Comparison of ENCODE assay signal across 8 cellular contexts in the genomic region with DNA sequence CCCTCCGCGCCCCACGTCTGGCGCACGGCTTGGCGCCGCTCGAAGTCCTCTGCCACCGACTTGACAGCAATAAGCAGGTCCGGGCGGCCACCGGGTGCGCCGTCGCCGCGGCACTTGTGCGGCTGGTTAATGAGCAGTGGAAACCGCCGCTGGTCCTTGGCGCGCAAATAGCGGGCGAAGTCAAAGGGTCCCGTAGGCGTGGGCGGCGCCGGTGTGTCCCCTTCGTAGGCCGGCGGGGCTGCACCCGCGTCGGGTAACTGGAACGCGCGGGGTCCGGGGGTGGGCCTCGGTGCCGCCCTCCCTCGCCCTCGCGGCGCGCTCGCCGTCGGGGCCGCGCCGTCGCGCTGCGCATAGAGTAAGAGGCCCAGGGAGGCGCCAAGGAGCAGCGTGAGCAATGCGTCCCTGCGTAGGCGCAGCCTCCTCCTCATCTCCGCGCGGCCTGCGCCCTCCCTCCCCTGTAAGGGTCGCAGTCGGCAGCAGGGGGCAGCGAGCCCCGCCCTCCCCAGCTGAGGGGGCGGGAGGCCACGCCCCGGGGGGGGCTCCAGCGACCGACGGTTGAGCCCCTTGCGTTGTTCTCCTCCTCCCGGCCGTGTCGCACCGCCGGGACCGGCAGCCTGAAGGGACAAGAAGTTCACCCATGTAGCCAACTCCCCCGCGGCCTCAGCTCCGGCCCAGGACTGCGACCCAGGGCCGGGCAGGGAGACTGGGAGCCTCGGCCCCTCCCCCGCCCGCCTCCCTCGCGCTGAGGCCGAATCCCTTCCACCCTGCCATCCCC. TPM values are rescaled to one million over a fixed set of nuclear protein-coding genes. Genes with fewer than 3 reads are reported as not detected.
A peak's percentile ranks its signal among the peaks of the same experiment; 100 is the strongest.
DNase-seq lines count a peak whose midpoint lies in the region; ATAC-seq and TF ChIP-seq lines count a peak whose summit lies in the region.

No MANE protein-coding gene starts in this region.

- no peaks in the 10 kb centered on the region for H3K9me3 Mint-ChIP-seq in activated B cell treated with CpG ODN at 0.5 μM for 24 hours

- H3K4me1 Mint-ChIP-seq in activated B cell treated with CpG ODN at 0.5 μM for 24 hours: peaks cover 15% of the 10 kb centered on the region

- H3K4me1 ChIP-seq in muscle layer of duodenum (ENCODE audit: control insufficient read depth in 1 of 2, insufficient read depth in 2 of 2, low read length in 2 of 2) (peaks cover 0 to 25% of the 10 kb centered on the region in 2 donors), upper lobe of right lung (peaks cover 7% of the 10 kb centered on the region)

- intact Hi-C loops in activated B cell treated with CpG ODN at 0.5 μM for 24 hours (cut with micrococcal nuclease) (loop anchor here (10.0 kb wide), 1 partner anchor 515 kb away; the partner anchor contains the start of genes ACD, C16orf86, ENKD1 and PARD6A), upper lobe of right lung (cut with DNase I) (loop anchor here (10.0 kb wide), 1 partner anchor 175 kb away; no protein-coding TSS in a partner anchor)

- H3K9me3 ChIP-seq in muscle layer of duodenum (ENCODE audit: control insufficient read depth in 1 of 2, low read length in 2 of 2) (no peaks in the 10 kb centered on the region), upper lobe of right lung (no peaks in the 10 kb centered on the region)

- POLR2A ChIA-PET in activated B cell treated with CpG ODN at 0.5 μM for 24 hours (lab: Charles Lee): interaction anchor here (0.5 to 1.5 kb wide), 3 partner anchors 9 to 407 kb away, joined by 3 to 4 read pairs (median 4); partner anchors contain the start of gene TRADD

- H3K4me3 Mint-ChIP-seq in activated B cell treated with CpG ODN at 0.5 μM for 24 hours: no peak overlapping the region

- TF ChIP-seq CTCF in activated B cell treated with CpG ODN at 0.5 μM for 24 hours (IDR thresholded peaks at IDR 0.05) (no peak), upper lobe of right lung (IDR thresholded peaks at IDR 0.05) (peak; percentile 5)

- peaks cover 30% of the 10 kb centered on the region for H3K36me3 Mint-ChIP-seq in activated B cell treated with CpG ODN at 0.5 μM for 24 hours (ENCODE audit: low read depth)

- H3K27me3 ChIP-seq in muscle layer of duodenum (ENCODE audit: low read depth, low read length) (no peaks in the 10 kb centered on the region), upper lobe of right lung (no peaks in the 10 kb centered on the region)

- H3K4me3 ChIP-seq in muscle layer of duodenum (ENCODE audit: low read depth in 1 of 2, low read length in 2 of 2) (peak overlapping the region; percentile 61 to 82), upper lobe of right lung (peak overlapping the region; percentile 75)

- DNase-seq in NCI-H1417 (lab: John Stamatoyannopoulos, UW): peak; percentile 10 to 60 (median 32)
- DNase-seq in NCI-H1417 treated with DMSO at 0.1 percent for 48 hours (lab: John Stamatoyannopoulos, UW): no peak
- no peak for DNase-seq in activated B cell treated with CpG ODN at 0.5 μM for 24 hours
- peak; percentile 51 for DNase-seq in epidermal melanocyte (ENCODE audit: insufficient read length, low spot score)
- DNase-seq in upper lobe of right lung: peak; percentile 82

- ATAC-seq in HG03159 (IDR thresholded peaks at IDR 0.05; ENCODE audit: unreplicated experiment): peak; percentile 23
- ATAC-seq in activated B cell treated with CpG ODN at 0.5 μM for 24 hours (ENCODE audit: low read depth): peak; percentile 40
- peak; percentile 70 for ATAC-seq in upper lobe of right lung
- no peak for ATAC-seq in HG03460 (IDR thresholded peaks at IDR 0.05; ENCODE audit: unreplicated experiment)

- H3K27ac ChIP-seq in muscle layer of duodenum (ENCODE audit: low read length) (no peak overlapping the region), upper lobe of right lung (peak overlapping the region; percentile 83)

- H3K27ac Mint-ChIP-seq in activated B cell treated with CpG ODN at 0.5 μM for 24 hours: no peak overlapping the region

- H3K36me3 ChIP-seq in muscle layer of duodenum (ENCODE audit: control insufficient read depth in 1 of 2, insufficient read depth in 2 of 2, low read length in 2 of 2) (peaks cover 26 to 38% of the 10 kb centered on the region in 2 donors), upper lobe of right lung (peaks cover 33% of the 10 kb centered on the region)

- CTCF ChIA-PET in activated B cell treated with CpG ODN at 0.5 μM for 24 hours (lab: Charles Lee): no interaction called here

- peaks cover 17% of the 10 kb centered on the region for H3K27me3 Mint-ChIP-seq in activated B cell treated with CpG ODN at 0.5 μM for 24 hours

RNA-seq across cellular contexts. Expression of gene B3GNT9, which starts 0.6 kb away (rescaled TPM):
- total RNA-seq in activated B cell treated with CpG ODN at 0.5 μM for 24 hours: 0.64 and 0.93 TPM in 2 replicates
- 19.3 TPM for total RNA-seq in upper lobe of right lung

RNA-seq across cellular contexts. Expression of gene TRADD, which starts 9.5 kb away (rescaled TPM):
- total RNA-seq in activated B cell treated with CpG ODN at 0.5 μM for 24 hours: 31.5 and 37.3 TPM in 2 replicates
- total RNA-seq in upper lobe of right lung: 24.1 TPM

RNA-seq across cellular contexts. Expression of gene FBXL8, which starts 9.5 kb away (rescaled TPM):
- total RNA-seq in activated B cell treated with CpG ODN at 0.5 μM for 24 hours (5.6 and 6.5 TPM in 2 replicates), upper lobe of right lung (34.1 TPM)

RNA-seq across cellular contexts. Expression of gene HSF4, which starts 14.3 kb away (rescaled TPM):
- total RNA-seq in activated B cell treated with CpG ODN at 0.5 μM for 24 hours: 5.9 and 7.3 TPM in 2 replicates
- total RNA-seq in upper lobe of right lung: 87.8 TPM

RNA-seq across cellular contexts. Expression of gene NOL3, which starts 20.1 kb away (rescaled TPM):
- 0.64 and 0.91 TPM in 2 replicates for total RNA-seq in activated B cell treated with CpG ODN at 0.5 μM for 24 hours
- 59.7 TPM for total RNA-seq in upper lobe of right lung

Comparison
In these comparisons a context has a peak if more than half of its experiments do, and no peak if none do; other contexts are left out.
1. DNase-seq: peak in NCI-H1417 (3 of 3), epidermal melanocyte (single experiment) and upper lobe of right lung (single experiment); none in NCI-H1417 treated with DMSO at 0.1 percent for 48 hours (single experiment) and activated B cell treated with CpG ODN at 0.5 μM for 24 hours (single experiment).
2. RNA of gene B3GNT9, which starts 0.6 kb away (total RNA-seq): 19.3 TPM in upper lobe of right lung (single experiment); 0.64 to 0.93 TPM in activated B cell treated with CpG ODN at 0.5 μM for 24 hours; every median in the first group is over 10 times any median in the second.